In the genomic region with DNA sequence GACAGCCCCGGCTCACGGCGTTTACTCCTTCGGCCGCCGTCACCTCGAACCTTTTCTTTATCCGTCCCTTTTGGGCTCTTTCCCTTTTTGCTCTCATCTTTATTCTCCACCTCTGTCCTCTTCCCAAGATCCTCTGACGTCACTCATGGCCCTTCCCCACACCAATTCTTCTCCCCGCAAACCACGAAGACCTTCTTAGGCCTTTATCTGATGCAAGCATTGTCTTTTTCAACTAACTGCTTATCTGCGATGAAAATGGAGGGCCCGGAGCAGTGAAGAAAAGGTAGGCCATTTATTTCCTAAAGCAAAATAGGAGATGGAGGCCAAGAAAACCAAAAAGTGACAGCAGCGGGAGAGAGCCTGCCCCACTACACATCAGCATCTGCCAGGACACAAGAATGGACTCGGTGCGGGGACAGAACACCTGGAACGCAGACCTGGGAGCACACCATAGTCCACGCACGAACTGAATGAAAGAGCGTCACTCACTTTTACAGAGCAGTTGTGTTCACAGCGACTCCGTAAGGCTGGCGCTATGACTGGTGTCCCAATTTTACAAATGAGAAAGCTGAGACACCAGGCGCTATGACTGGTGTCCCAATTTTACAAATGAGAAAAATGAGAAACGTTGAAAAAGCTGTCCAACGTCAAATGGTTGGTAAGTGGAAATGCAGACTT, we compare ENCODE assay signal across 9 cellular contexts. TPM values are rescaled to one million over a fixed set of nuclear protein-coding genes. Genes with fewer than 3 reads are reported as not detected.
DNase-seq lines count a peak whose midpoint lies in the region; ATAC-seq and TF ChIP-seq lines count a peak whose summit lies in the region.
"Had no signal": no experiment of that assay in that cellular context is flagged by ENCODE, and none has a peak within 500 bp of the region (broad histone marks: within the 10 kb centered on the region; RNA-seq: fewer than 3 reads in every experiment).

No MANE protein-coding gene starts in this region.

- H3K27ac ChIP-seq in heart right ventricle (peak overlapping the region in 2 of 10 donors; percentile 29 to 40), rectal smooth muscle tissue (ENCODE audit: low read depth, low read length) (no peak overlapping the region)
- H3K27ac ChIP-seq: pancreas had no signal

- ATAC-seq in heart right ventricle (peak in 5 of 8 donors; percentile 17 to 46 (median 45)), SK-N-SH treated with all-trans-retinoic acid at 6 μM for 48 hours (no peak)

- peaks cover 1% of the 10 kb centered on the region for H3K9me3 Mint-ChIP-seq in activated naive CD8-positive, alpha-beta T cell treated with anti-CD3 and anti-CD28 coated beads for 36 hours

- H3K36me3 ChIP-seq in ES-I3 (ENCODE audit: insufficient read depth, low read length) = no peaks in the 10 kb centered on the region
- no peaks in the 10 kb centered on the region for H3K36me3 ChIP-seq in heart right ventricle
- no peaks in the 10 kb centered on the region for H3K36me3 ChIP-seq in rectal smooth muscle tissue (ENCODE audit: control insufficient read depth, insufficient read depth, low read length)
- H3K36me3 ChIP-seq: pancreas had no signal

- H3K9me3 ChIP-seq in ES-I3 (ENCODE audit: control insufficient read depth, insufficient read depth, low read length) = no peaks in the 10 kb centered on the region
- no peaks in the 10 kb centered on the region for H3K9me3 ChIP-seq in heart right ventricle
- H3K9me3 ChIP-seq: pancreas had no signal

- no peak for DNase-seq in activated naive CD8-positive, alpha-beta T cell treated with anti-CD3 and anti-CD28 coated beads for 36 hours
- no peak for DNase-seq in heart right ventricle
- DNase-seq in HT-29 (ENCODE audit: low spot score) = no peak
- no peak for DNase-seq in NCI-H1417 treated with DMSO at 0.1 percent for 48 hours (lab: John Stamatoyannopoulos, UW)
- DNase-seq in SHP77 treated with DMSO at 0.1 percent for 48 hours (lab: John Stamatoyannopoulos, UW) = no peak

- H3K27ac Mint-ChIP-seq in activated naive CD8-positive, alpha-beta T cell treated with anti-CD3 and anti-CD28 coated beads for 36 hours = peak overlapping the region; percentile 59

- H3K4me1 Mint-ChIP-seq in activated naive CD8-positive, alpha-beta T cell treated with anti-CD3 and anti-CD28 coated beads for 36 hours = peaks cover 2% of the 10 kb centered on the region

- H3K27me3 ChIP-seq in heart right ventricle = peaks cover 0 to 25% (median 0%) of the 10 kb centered on the region in 7 donors
- no peaks in the 10 kb centered on the region for H3K27me3 ChIP-seq in rectal smooth muscle tissue (ENCODE audit: control insufficient read depth, insufficient read depth, low read length)

- H3K4me1 ChIP-seq in ES-I3 (ENCODE audit: insufficient read depth, low read length) = no peaks in the 10 kb centered on the region
- H3K4me1 ChIP-seq in heart right ventricle = peaks cover 0 to 12% (median 6%) of the 10 kb centered on the region in 9 donors
- no peaks in the 10 kb centered on the region for H3K4me1 ChIP-seq in rectal smooth muscle tissue (ENCODE audit: control insufficient read depth, insufficient read depth, low read length)
- H3K4me1 ChIP-seq: pancreas had no signal

- no peaks in the 10 kb centered on the region for H3K36me3 Mint-ChIP-seq in activated naive CD8-positive, alpha-beta T cell treated with anti-CD3 and anti-CD28 coated beads for 36 hours

- peak overlapping the region in 8 of 10 donors; percentile 23 to 46 (median 37) for H3K4me3 ChIP-seq in heart right ventricle
- H3K4me3 ChIP-seq in rectal smooth muscle tissue (ENCODE audit: low read length) = peak overlapping the region; percentile 30
- H3K4me3 ChIP-seq: pancreas had no signal

- peak overlapping the region; percentile 63 for H3K4me3 Mint-ChIP-seq in activated naive CD8-positive, alpha-beta T cell treated with anti-CD3 and anti-CD28 coated beads for 36 hours

- TF ChIP-seq CTCF in heart right ventricle (IDR thresholded peaks at IDR 0.05) = no peak

- 44 to 47% methylated on average over 26 of the region's 26 CpGs for WGBS in heart right ventricle, 2 donors

- H3K9ac ChIP-seq in ES-I3 (ENCODE audit: low read depth, low read length) = peak overlapping the region; percentile 75
- H3K9ac ChIP-seq in rectal smooth muscle tissue (ENCODE audit: low read length) = no peak overlapping the region

- intact Hi-C loops in heart right ventricle (cut with DNase I) = loop anchor here in 1 of 10 donors (10.0 kb wide), 1 partner anchor 61 kb away; no protein-coding TSS in a partner anchor

- peaks cover 39% of the 10 kb centered on the region for H3K27me3 Mint-ChIP-seq in activated naive CD8-positive, alpha-beta T cell treated with anti-CD3 and anti-CD28 coated beads for 36 hours

TF ChIP-seq in SK-N-SH treated with all-trans-retinoic acid at 6 μM for 48 hours, 23 proteins besides CTCF, POLR2A, EP300 and RAD21 (continues in another document):
- TF ChIP-seq TCF4 (CRISPR knock-in tag; IDR thresholded peaks at IDR 0.05; ENCODE audit: borderline replicate concordance) (no peak), RARB (CRISPR knock-in tag; IDR thresholded peaks at IDR 0.05) (no peak), ZNF565 (CRISPR knock-in tag; conservative IDR thresholded peaks at IDR 0.05; ENCODE audit: low read depth) (no peak), BACH2 (CRISPR knock-in tag; IDR thresholded peaks at IDR 0.05; ENCODE audit: borderline replicate concordance) (no peak), PPARA (CRISPR knock-in tag; IDR thresholded peaks at IDR 0.05; ENCODE audit: borderline replicate concordance) (no peak), TOX (CRISPR knock-in tag; IDR thresholded peaks at IDR 0.05; ENCODE audit: borderline replicate concordance) (no peak), ZNF8 (CRISPR knock-in tag; IDR thresholded peaks at IDR 0.05) (no peak), GLIS3 (CRISPR knock-in tag; IDR thresholded peaks at IDR 0.05) (no peak), ZFP30 (CRISPR knock-in tag; IDR thresholded peaks at IDR 0.05) (no peak), ZNF70 (CRISPR knock-in tag; IDR thresholded peaks at IDR 0.05) (no peak), CSDC2 (CRISPR knock-in tag; IDR thresholded peaks at IDR 0.05) (no peak)
- TF ChIP-seq, protein P1, sequence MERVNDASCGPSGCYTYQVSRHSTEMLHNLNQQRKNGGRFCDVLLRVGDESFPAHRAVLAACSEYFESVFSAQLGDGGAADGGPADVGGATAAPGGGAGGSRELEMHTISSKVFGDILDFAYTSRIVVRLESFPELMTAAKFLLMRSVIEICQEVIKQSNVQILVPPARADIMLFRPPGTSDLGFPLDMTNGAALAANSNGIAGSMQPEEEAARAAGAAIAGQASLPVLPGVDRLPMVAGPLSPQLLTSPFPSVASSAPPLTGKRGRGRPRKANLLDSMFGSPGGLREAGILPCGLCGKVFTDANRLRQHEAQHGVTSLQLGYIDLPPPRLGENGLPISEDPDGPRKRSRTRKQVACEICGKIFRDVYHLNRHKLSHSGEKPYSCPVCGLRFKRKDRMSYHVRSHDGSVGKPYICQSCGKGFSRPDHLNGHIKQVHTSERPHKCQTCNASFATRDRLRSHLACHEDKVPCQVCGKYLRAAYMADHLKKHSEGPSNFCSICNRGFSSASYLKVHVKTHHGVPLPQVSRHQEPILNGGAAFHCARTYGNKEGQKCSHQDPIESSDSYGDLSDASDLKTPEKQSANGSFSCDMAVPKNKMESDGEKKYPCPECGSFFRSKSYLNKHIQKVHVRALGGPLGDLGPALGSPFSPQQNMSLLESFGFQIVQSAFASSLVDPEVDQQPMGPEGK (CRISPR knock-in tag; IDR thresholded peaks at IDR 0.05; ENCODE audit: borderline replicate concordance) = no peak
- TF ChIP-seq, protein P2, sequence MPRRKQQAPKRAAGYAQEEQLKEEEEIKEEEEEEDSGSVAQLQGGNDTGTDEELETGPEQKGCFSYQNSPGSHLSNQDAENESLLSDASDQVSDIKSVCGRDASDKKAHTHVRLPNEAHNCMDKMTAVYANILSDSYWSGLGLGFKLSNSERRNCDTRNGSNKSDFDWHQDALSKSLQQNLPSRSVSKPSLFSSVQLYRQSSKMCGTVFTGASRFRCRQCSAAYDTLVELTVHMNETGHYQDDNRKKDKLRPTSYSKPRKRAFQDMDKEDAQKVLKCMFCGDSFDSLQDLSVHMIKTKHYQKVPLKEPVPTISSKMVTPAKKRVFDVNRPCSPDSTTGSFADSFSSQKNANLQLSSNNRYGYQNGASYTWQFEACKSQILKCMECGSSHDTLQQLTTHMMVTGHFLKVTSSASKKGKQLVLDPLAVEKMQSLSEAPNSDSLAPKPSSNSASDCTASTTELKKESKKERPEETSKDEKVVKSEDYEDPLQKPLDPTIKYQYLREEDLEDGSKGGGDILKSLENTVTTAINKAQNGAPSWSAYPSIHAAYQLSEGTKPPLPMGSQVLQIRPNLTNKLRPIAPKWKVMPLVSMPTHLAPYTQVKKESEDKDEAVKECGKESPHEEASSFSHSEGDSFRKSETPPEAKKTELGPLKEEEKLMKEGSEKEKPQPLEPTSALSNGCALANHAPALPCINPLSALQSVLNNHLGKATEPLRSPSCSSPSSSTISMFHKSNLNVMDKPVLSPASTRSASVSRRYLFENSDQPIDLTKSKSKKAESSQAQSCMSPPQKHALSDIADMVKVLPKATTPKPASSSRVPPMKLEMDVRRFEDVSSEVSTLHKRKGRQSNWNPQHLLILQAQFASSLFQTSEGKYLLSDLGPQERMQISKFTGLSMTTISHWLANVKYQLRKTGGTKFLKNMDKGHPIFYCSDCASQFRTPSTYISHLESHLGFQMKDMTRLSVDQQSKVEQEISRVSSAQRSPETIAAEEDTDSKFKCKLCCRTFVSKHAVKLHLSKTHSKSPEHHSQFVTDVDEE (CRISPR knock-in tag; IDR thresholded peaks at IDR 0.05) = no peak
- TF ChIP-seq, protein P3, sequence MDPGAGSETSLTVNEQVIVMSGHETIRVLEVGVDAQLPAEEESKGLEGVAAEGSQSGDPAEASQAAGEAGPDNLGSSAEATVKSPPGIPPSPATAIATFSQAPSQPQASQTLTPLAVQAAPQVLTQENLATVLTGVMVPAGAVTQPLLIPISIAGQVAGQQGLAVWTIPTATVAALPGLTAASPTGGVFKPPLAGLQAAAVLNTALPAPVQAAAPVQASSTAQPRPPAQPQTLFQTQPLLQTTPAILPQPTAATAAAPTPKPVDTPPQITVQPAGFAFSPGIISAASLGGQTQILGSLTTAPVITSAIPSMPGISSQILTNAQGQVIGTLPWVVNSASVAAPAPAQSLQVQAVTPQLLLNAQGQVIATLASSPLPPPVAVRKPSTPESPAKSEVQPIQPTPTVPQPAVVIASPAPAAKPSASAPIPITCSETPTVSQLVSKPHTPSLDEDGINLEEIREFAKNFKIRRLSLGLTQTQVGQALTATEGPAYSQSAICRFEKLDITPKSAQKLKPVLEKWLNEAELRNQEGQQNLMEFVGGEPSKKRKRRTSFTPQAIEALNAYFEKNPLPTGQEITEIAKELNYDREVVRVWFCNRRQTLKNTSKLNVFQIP (CRISPR knock-in tag; IDR thresholded peaks at IDR 0.05; ENCODE audit: borderline replicate concordance, low read depth) = no peak

RNA-seq across cellular contexts. Expression of a gene that starts 45.3 kb away (rescaled TPM):
- total RNA-seq in activated naive CD8-positive, alpha-beta T cell treated with anti-CD3 and anti-CD28 coated beads for 36 hours = 10 to 100 TPM; 18.9 to 19.3 TPM
- total RNA-seq in heart right ventricle = 1 to 10 TPM; 6.8 to 9.1 (median 8.0) TPM
- polyA plus RNA-seq in heart right ventricle = 1 to 10 TPM; 6.1 to 6.7 TPM
- 9.9 and 12.2 TPM in 2 replicates for total RNA-seq in HT-29 (2014; rRNA removed; shearing (Covaris generic))
